11 cellular contexts compared by ENCODE assay signal in genomic region chr1:64932962-64933295, GRCh38. TPM values are rescaled to one million over a fixed set of nuclear protein-coding genes. Genes with fewer than 3 reads are reported as not detected.
A peak's percentile ranks its signal among the peaks of the same experiment; 100 is the strongest.
DNase-seq lines count a peak whose midpoint lies in the region; ATAC-seq, FAIRE-seq and TF ChIP-seq lines count a peak whose summit lies in the region.
"Had no signal": no experiment of that assay in that cellular context is flagged by ENCODE, and none has a peak within 500 bp of the region (broad histone marks: within the 10 kb centered on the region; RNA-seq: fewer than 3 reads in every experiment).

No MANE protein-coding gene starts in this region.

- H3K27ac Mint-ChIP-seq in central memory CD8-positive, alpha-beta T cell (ENCODE audit: low read depth): peak overlapping the region; percentile 14
- H3K27ac Mint-ChIP-seq in natural killer cell: peak overlapping the region; percentile 78 to 88

- H3K27ac ChIP-seq in A549: peak overlapping the region; percentile 86 to 92

- peaks cover 83% of the 10 kb centered on the region for H3K4me1 Mint-ChIP-seq in central memory CD8-positive, alpha-beta T cell
- H3K4me1 Mint-ChIP-seq in natural killer cell: peaks cover 92 to 97% of the 10 kb centered on the region in 2 donors

- peak overlapping the region; percentile 87 for H3K4me2 ChIP-seq in A549

- intact Hi-C loops in natural killer cell (cut with micrococcal nuclease): no loop called here

- peaks cover 72% of the 10 kb centered on the region for H3K4me1 ChIP-seq in A549

- H3K36me3 Mint-ChIP-seq in central memory CD8-positive, alpha-beta T cell (ENCODE audit: insufficient read depth): peaks cover 14% of the 10 kb centered on the region
- H3K36me3 Mint-ChIP-seq in natural killer cell: no peaks in the 10 kb centered on the region

- FAIRE-seq in A549 (lab: Jason Lieb, UNC): no peak
- FAIRE-seq: urothelium cell line had no signal

- CTCF ChIA-PET in A549 (lab: Yijun Ruan, JAX): interaction anchor here (1.1 to 1.3 kb wide), 2 partner anchors 10 to 15 kb away, joined by 3 to 7 read pairs; no protein-coding TSS in a partner anchor

- H3K4me3 Mint-ChIP-seq in central memory CD8-positive, alpha-beta T cell: no peak overlapping the region
- peak overlapping the region; percentile 62 for H3K4me3 Mint-ChIP-seq in natural killer cell

- TF ChIP-seq CTCF in A549 (IDR thresholded peaks at IDR 0.05) (no peak), HFF-Myc (IDR thresholded peaks at IDR 0.05; ENCODE audit: low read depth, low read length, missing control alignments) (no peak), natural killer cell (IDR thresholded peaks at IDR 0.05) (no peak)

- ATAC-seq in A549 (no peak), natural killer cell (no peak), GM21786 (IDR thresholded peaks at IDR 0.05; ENCODE audit: unreplicated experiment) (no peak)
- ATAC-seq in central memory CD8-positive, alpha-beta T cell (replicated peaks; ENCODE audit: extremely low read depth, poor library complexity, severe bottlenecking): no peak

- TF ChIP-seq EP300 in A549 (IDR thresholded peaks at IDR 0.05): no peak

- POLR2A ChIA-PET in A549 (lab: Yijun Ruan, JAX): interaction anchor here (2.7 kb wide), 1 partner anchor 35 kb away, joined by 12 read pairs; no protein-coding TSS in a partner anchor

- no peaks in the 10 kb centered on the region for H3K27me3 Mint-ChIP-seq in central memory CD8-positive, alpha-beta T cell
- H3K27me3 Mint-ChIP-seq in natural killer cell (ENCODE audit: low read depth in 2 of 2): no peaks in the 10 kb centered on the region

- 34% methylated on average over 4 of the region's 4 CpGs for WGBS in A549 (ENCODE audit: missing lambda C conversion rate)

- no peak for TF ChIP-seq POLR2A in A549 (IDR thresholded peaks at IDR 0.05; ENCODE audit: low read length)

- H3K9me3 ChIP-seq in A549: no peaks in the 10 kb centered on the region

- H3K4me3 ChIP-seq in A549 (no peak overlapping the region), HFF-Myc (replicated peaks; ENCODE audit: low read depth, low read length) (peak overlapping the region; percentile 14; the same call in 1 of the 2 replicates)
- H3K4me3 ChIP-seq: skin epidermis had no signal

- DNase-seq in A549 (ENCODE audit: low read depth in 1 of 2, low spot score in 1 of 2) (no peak), HFF-Myc (ENCODE audit: extremely low read depth, low read depth) (no peak), natural killer cell (no peak), hepatic stellate cell (ENCODE audit: low spot score) (no peak), anterior cingulate cortex (lab: John Stamatoyannopoulos, UW) (no peak), NCI-H1105 treated with DMSO at 0.1 percent for 48 hours (lab: John Stamatoyannopoulos, UW) (no peak)
- DNase-seq in central memory CD8-positive, alpha-beta T cell (ENCODE audit: low spot score in 2 of 2): no peak
- DNase-seq: NCI-H2029 had no signal

- no peak for TF ChIP-seq RAD21 in A549 (conservative IDR thresholded peaks at IDR 0.05 in 1 of 2, IDR thresholded peaks at IDR 0.05 in 1 of 2)

- no peaks in the 10 kb centered on the region for H3K9me3 Mint-ChIP-seq in central memory CD8-positive, alpha-beta T cell
- no peaks in the 10 kb centered on the region for H3K9me3 Mint-ChIP-seq in natural killer cell

TF ChIP-seq in A549, 52 proteins besides CTCF, POLR2A, EP300 and RAD21:
- no peak for TF ChIP-seq ESRRA (IDR thresholded peaks at IDR 0.05; ENCODE audit: borderline replicate concordance, low read length)
- TF ChIP-seq POLR2AphosphoS2 (conservative IDR thresholded peaks at IDR 0.05; ENCODE audit: low read length): no peak
- no peak for TF ChIP-seq HOXA7 (CRISPR knock-in tag; IDR thresholded peaks at IDR 0.05)
- no peak for TF ChIP-seq HOXB13 (CRISPR knock-in tag; IDR thresholded peaks at IDR 0.05; ENCODE audit: low read depth)
- TF ChIP-seq NPAS2 (CRISPR knock-in tag; IDR thresholded peaks at IDR 0.05; ENCODE audit: borderline replicate concordance): no peak
- no peak for TF ChIP-seq NR3C1 (IDR thresholded peaks at IDR 0.05)
- TF ChIP-seq HES2 (IDR thresholded peaks at IDR 0.05): no peak
- no peak for TF ChIP-seq HMGXB4 (CRISPR knock-in tag; IDR thresholded peaks at IDR 0.05; ENCODE audit: borderline replicate concordance)
- no peak for TF ChIP-seq ELK1 (IDR thresholded peaks at IDR 0.05; ENCODE audit: low read depth, low read length)

RNA-seq across cellular contexts. Expression of gene JAK1, which starts 33.4 kb away (rescaled TPM):
- polyA plus RNA-seq in A549 (2011; rRNA removed) (156 and 159 TPM in 2 replicates), A549 (2017; fragmentation: RNase III; extraction: RNeasy Plus Mini Kit Qiagen cat#74134 plus additional on column Dnase treatment) (110 to 123 TPM (median 114 TPM) in 3 replicates)
- polyA plus RNA-seq in A549 (2012; cell fraction: cytosol; rRNA removed): 70.5 and 85.3 TPM in 2 replicates
- polyA plus RNA-seq in A549 (2012; cell fraction: nucleus; rRNA removed): 54.7 and 109 TPM in 2 replicates
- polyA minus RNA-seq in A549 (2011; rRNA and poly(A)+ RNA removed): 197 and 200 TPM in 2 replicates
- total RNA-seq in natural killer cell: 100 to 1,000 TPM; 507 to 626 (median 526) TPM
